In the genomic region with DNA sequence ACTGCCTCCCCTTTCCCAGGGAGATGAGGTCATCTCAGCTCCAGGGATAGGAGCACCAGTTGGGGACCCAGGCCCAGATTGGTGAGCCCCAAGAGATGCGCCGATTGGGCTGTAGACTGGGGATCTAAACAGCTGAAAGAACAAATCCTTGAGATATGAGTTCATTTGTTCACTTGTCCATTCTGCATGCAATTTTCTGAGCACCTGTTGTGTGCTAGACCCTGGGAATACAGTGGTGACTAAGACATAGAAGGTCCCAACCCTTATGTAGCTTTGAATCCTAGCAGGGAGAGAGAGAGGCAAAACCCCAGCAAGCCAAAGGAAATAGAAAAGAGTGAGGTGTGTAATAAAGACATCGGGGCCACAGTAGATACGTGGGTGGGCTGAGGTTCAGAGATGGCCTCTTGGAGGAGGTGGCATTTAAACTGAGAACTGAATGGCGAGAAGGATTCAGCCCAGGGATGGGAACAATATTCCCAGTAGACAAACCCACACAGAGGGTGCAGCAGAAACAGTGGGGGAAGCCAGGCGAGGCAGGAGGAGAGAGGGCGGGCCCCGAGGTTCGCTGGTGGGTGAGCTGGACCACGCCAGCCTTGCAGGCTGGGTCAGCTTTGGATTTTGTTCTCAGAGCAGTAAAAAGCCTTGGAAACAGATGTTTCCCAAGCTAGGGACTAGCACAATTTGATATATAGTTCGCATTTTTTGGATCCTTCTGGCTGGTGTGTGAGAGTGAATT, we compare ENCODE assay signal across 23 cellular contexts.
A peak's percentile ranks its signal among the peaks of the same experiment; 100 is the strongest.
DNase-seq lines count a peak whose midpoint lies in the region; ATAC-seq and TF ChIP-seq lines count a peak whose summit lies in the region.
"Had no signal": no experiment of that assay in that cellular context is flagged by ENCODE, and none has a peak within 500 bp of the region (broad histone marks: within the 10 kb centered on the region; RNA-seq: fewer than 3 reads in every experiment).

No MANE protein-coding gene starts in this region.

- intact Hi-C loops in ascending aorta (cut with DNase I) (loop anchor here (10.0 kb wide), 1 partner anchor 455 kb away; a partner anchor contains a TSS), esophagus muscularis mucosa (cut with DNase I) (no loop called here), tibial artery (cut with DNase I; ENCODE audit: low total_unique reads) (no loop called here), mucosa of descending colon (cut with DNase I, micrococcal nuclease) (no loop called here)

- H3K79me2 ChIP-seq in parathyroid adenoma: peaks cover 2% of the 10 kb centered on the region

- H3K4me3 ChIP-seq in ascending aorta (no peak overlapping the region), esophagus muscularis mucosa (no peak overlapping the region), parathyroid adenoma (ENCODE audit: low read depth, low read length) (no peak overlapping the region), tibial artery (no peak overlapping the region), mucosa of descending colon (no peak overlapping the region)
- H3K4me3 ChIP-seq: BLaER1, HAP-1, SJSA1 had no signal

- POLR2A ChIA-PET in GM10248 (lab: Yijun Ruan, JAX): no interaction called here

- no peak for TF ChIP-seq EP300 in esophagus muscularis mucosa (IDR thresholded peaks at IDR 0.05)

- H3K27me3 ChIP-seq in ascending aorta (no peaks in the 10 kb centered on the region), esophagus muscularis mucosa (no peaks in the 10 kb centered on the region), parathyroid adenoma (ENCODE audit: control insufficient read depth, insufficient read depth, low read length) (no peaks in the 10 kb centered on the region), tibial artery (no peaks in the 10 kb centered on the region)
- H3K27me3 ChIP-seq: BLaER1, SJSA1 had no signal

- CTCF ChIA-PET in GM10248 (lab: Yijun Ruan, JAX): interaction anchor here (1.3 to 3.3 kb wide), 3 partner anchors 9 to 106 kb away, joined by 3 to 27 read pairs (median 7); a partner anchor contains a TSS

- no peak for DNase-seq in ascending aorta (ENCODE audit: low spot score in 2 of 2)
- no peak for DNase-seq in esophagus muscularis mucosa (ENCODE audit: extremely low spot score)
- no peak for DNase-seq in tibial artery
- DNase-seq in mucosa of descending colon: no peak
- DNase-seq in GM10248 (ENCODE audit: extremely low spot score): no peak
- DNase-seq: CD4-positive, CD25-positive, alpha-beta regulatory T cell; DMS53; GOT3; NCI-H1092; NCI-H1417 treated with DMSO at 0.1 percent for 48 hours; NCI-H1694 treated with DMSO at 0.1 percent for 48 hours; NCI-H2081; NCI-H2227 treated with DMSO at 0.1 percent for 48 hours; NCI-H526 treated with DMSO at 0.1 percent for 48 hours; Right ventricle myocardium superior; RPMI8226 had no signal

- H2AFZ ChIP-seq in parathyroid adenoma: no peak overlapping the region

- WGBS in esophagus muscularis mucosa: 93% methylated on average over 11 of the region's 11 CpGs

- H3K9ac ChIP-seq in parathyroid adenoma: no peak overlapping the region
- H3K9ac ChIP-seq: BLaER1 had no signal

- peak overlapping the region; percentile 86 to 94 for H3K27ac ChIP-seq in ascending aorta
- peak overlapping the region in 3 of 4 donors; percentile 8 to 34 (median 14) for H3K27ac ChIP-seq in esophagus muscularis mucosa (replicated peaks in 1 of 4)
- peak overlapping the region; percentile 83 for H3K27ac ChIP-seq in parathyroid adenoma
- H3K27ac ChIP-seq in tibial artery: peak overlapping the region; percentile 82 to 100
- H3K27ac ChIP-seq: BLaER1, HL-60, SJSA1 had no signal

- TF ChIP-seq CTCF in ascending aorta (IDR thresholded peaks at IDR 0.05) (no peak), esophagus muscularis mucosa (IDR thresholded peaks at IDR 0.05) (no peak), parathyroid adenoma (IDR thresholded peaks at IDR 0.05) (no peak), tibial artery (IDR thresholded peaks at IDR 0.05) (no peak), mucosa of descending colon (IDR thresholded peaks at IDR 0.05) (no peak), GM10248 (IDR thresholded peaks at IDR 0.05; ENCODE audit: control extremely low read depth, extremely low read depth, low read depth, missing control alignments) (no peak)

- ATAC-seq in mucosa of descending colon (no peak), GM21529 (IDR thresholded peaks at IDR 0.05; ENCODE audit: unreplicated experiment) (no peak), GM18870 (IDR thresholded peaks at IDR 0.05; ENCODE audit: unreplicated experiment) (no peak)

- no peak for TF ChIP-seq POLR2A in esophagus muscularis mucosa (IDR thresholded peaks at IDR 0.05; ENCODE audit: low read depth)

- H3K4me1 ChIP-seq in ascending aorta (peaks cover 7 to 20% of the 10 kb centered on the region in 2 donors), esophagus muscularis mucosa (peaks cover 9 to 31% (median 17%) of the 10 kb centered on the region in 4 donors), parathyroid adenoma (no peaks in the 10 kb centered on the region), tibial artery (peaks cover 0 to 60% (median 34%) of the 10 kb centered on the region in 4 donors), mucosa of descending colon (ENCODE audit: low read depth) (no peaks in the 10 kb centered on the region)
- H3K4me1 ChIP-seq: BLaER1, HAP-1, SJSA1 had no signal

- peaks cover 61 to 69% of the 10 kb centered on the region in 2 donors for H3K36me3 ChIP-seq in ascending aorta
- H3K36me3 ChIP-seq in esophagus muscularis mucosa: peaks cover 9 to 95% (median 67%) of the 10 kb centered on the region in 4 donors
- H3K36me3 ChIP-seq in parathyroid adenoma (ENCODE audit: control insufficient read depth, insufficient read depth, low read length): no peaks in the 10 kb centered on the region
- H3K36me3 ChIP-seq in tibial artery: peaks cover 73 to 81% (median 74%) of the 10 kb centered on the region in 3 donors
- H3K36me3 ChIP-seq in mucosa of descending colon (ENCODE audit: low read depth): no peaks in the 10 kb centered on the region
- H3K36me3 ChIP-seq: HAP-1, SJSA1 had no signal

- H3K4me2 ChIP-seq in parathyroid adenoma (ENCODE audit: low read length): no peak overlapping the region
- H3K4me2 ChIP-seq: BLaER1 had no signal

- H3K9me3 ChIP-seq in ascending aorta (no peaks in the 10 kb centered on the region), esophagus muscularis mucosa (no peaks in the 10 kb centered on the region), parathyroid adenoma (ENCODE audit: control insufficient read depth, low read length) (no peaks in the 10 kb centered on the region), tibial artery (no peaks in the 10 kb centered on the region), mucosa of descending colon (no peaks in the 10 kb centered on the region)
- H3K9me3 ChIP-seq: BLaER1, HAP-1, SJSA1 had no signal

Comparison
In these comparisons a context has a peak if more than half of its experiments do, and no peak if none do; other contexts are left out.
1. H3K27ac ChIP-seq: peak in every context shown above with its lines; median percentile 91 in tibial artery; 90 in ascending aorta; 83 in parathyroid adenoma; 14 in esophagus muscularis mucosa.